ENCODE assay signal across 2 cellular contexts in the genomic region with DNA sequence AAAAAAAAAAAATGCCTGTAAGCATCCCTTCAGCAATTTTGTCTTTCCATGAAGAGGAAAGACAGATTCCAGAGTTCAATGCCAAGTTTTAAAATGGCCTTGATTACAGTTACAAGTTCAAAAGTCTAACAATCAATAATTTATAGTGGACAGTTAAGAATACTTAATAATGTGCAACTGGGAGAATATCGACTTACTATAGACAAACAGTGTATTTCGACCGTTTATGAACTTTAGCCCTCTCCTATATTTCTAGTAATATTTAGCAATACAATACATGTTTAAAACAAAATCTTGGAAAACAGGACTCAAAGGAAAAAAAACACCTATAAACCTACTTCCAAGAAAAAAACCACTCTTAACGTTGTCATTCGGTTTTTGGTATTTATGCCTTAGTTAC.
TF ChIP-seq lines count a peak whose summit lies in the region.

No MANE protein-coding gene starts in this region.

TF ChIP-seq in SK-N-SH, 30 proteins besides CTCF, POLR2A, EP300 and RAD21 (continued from another document):
- TF ChIP-seq FOXM1 (IDR thresholded peaks at IDR 0.05; ENCODE audit: low read depth) (no peak), SIN3A (IDR thresholded peaks at IDR 0.05; ENCODE audit: borderline replicate concordance, low read depth, low read length) (no peak), NRF1 (IDR thresholded peaks at IDR 0.05; ENCODE audit: low read depth, low read length) (no peak), RXRA (IDR thresholded peaks at IDR 0.05; ENCODE audit: borderline replicate concordance, low read depth) (no peak), GATA2 (CRISPR knock-in tag; IDR thresholded peaks at IDR 0.05) (no peak), MEF2A (IDR thresholded peaks at IDR 0.05; ENCODE audit: borderline replicate concordance, low read depth) (no peak)
- TF ChIP-seq, protein P1, sequence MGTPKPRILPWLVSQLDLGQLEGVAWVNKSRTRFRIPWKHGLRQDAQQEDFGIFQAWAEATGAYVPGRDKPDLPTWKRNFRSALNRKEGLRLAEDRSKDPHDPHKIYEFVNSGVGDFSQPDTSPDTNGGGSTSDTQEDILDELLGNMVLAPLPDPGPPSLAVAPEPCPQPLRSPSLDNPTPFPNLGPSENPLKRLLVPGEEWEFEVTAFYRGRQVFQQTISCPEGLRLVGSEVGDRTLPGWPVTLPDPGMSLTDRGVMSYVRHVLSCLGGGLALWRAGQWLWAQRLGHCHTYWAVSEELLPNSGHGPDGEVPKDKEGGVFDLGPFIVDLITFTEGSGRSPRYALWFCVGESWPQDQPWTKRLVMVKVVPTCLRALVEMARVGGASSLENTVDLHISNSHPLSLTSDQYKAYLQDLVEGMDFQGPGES (IDR thresholded peaks at IDR 0.05; ENCODE audit: low read depth, low read length): no peak

TF ChIP-seq in SK-N-SH treated with all-trans-retinoic acid at 6 μM for 48 hours, 23 proteins besides CTCF, POLR2A, EP300 and RAD21 (continued from another document):
- no peak for TF ChIP-seq ZNF70 (CRISPR knock-in tag; IDR thresholded peaks at IDR 0.05)
